In genomic region chr5:80809451-80809850, GRCh38 we compare ENCODE assay signal across 21 cellular contexts.
"Had no signal": no experiment of that assay in that cellular context is flagged by ENCODE, and none has a peak within 500 bp of the region (broad histone marks: within the 10 kb centered on the region; RNA-seq: fewer than 3 reads in every experiment).

No MANE protein-coding gene starts in this region.

- H2AFZ ChIP-seq: neural progenitor cell had no signal

- H3K27ac ChIP-seq: brain microvascular endothelial cell, esophagus muscularis mucosa, left ventricle myocardium inferior, neural progenitor cell, prostate gland, suprapubic skin, transverse colon, VCaP had no signal

- H3K4me2 ChIP-seq: neural progenitor cell had no signal

- H3K9me3 ChIP-seq: esophagus muscularis mucosa, left ventricle myocardium inferior, prostate gland, suprapubic skin, transverse colon had no signal

- H3K36me3 ChIP-seq: neural progenitor cell, prostate gland had no signal

- DNase-seq: activated CD4-positive, alpha-beta T cell treated with anti-CD3 and anti-CD28 coated beads, Interleukin-2, amount 10 ng/mL, durations not matched to agents 7 days and 5 days; activated CD8-positive, alpha-beta T cell treated with anti-CD3 and anti-CD28 coated beads, Interleukin-2, amount 10 ng/mL, durations not matched to agents 7 days and 5 days; activated gamma-delta T cell; aorta; brain microvascular endothelial cell; central memory CD4-positive, alpha-beta T cell; effector memory CD4-positive, alpha-beta T cell; kidney; left ventricle myocardium inferior; naive thymus-derived CD4-positive, alpha-beta T cell; right cardiac atrium; stimulated activated CD4-positive, alpha-beta T cell treated with anti-CD3 and anti-CD28 coated beads, Interleukin-12 subunit alpha, Interleukin-12 subunit beta, amount 100 ng/mL, for 4 hours; stimulated activated CD4-positive, alpha-beta T cell treated with anti-CD3 and anti-CD28 coated beads, Interleukin-4, amount 100 ng/mL, for 4 hours; T-helper 2 cell; transverse colon had no signal

- H3K9ac ChIP-seq: neural progenitor cell had no signal

- H3K27me3 ChIP-seq: brain microvascular endothelial cell, esophagus muscularis mucosa, neural progenitor cell, suprapubic skin, transverse colon had no signal

- H3K4me3 ChIP-seq: esophagus muscularis mucosa, left ventricle myocardium inferior, neural progenitor cell, prostate gland, suprapubic skin, transverse colon had no signal

- H3K4me1 ChIP-seq: esophagus muscularis mucosa, left ventricle myocardium inferior, neural progenitor cell, prostate gland, suprapubic skin, transverse colon had no signal

- ATAC-seq: activated CD4-positive, CD25-positive, alpha-beta regulatory T cell treated with anti-CD3 and anti-CD28 coated beads, Interleukin-2, amount 50 U/mL, for 24 hours; activated CD8-positive, alpha-beta T cell treated with anti-CD3 and anti-CD28 coated beads, Interleukin-2, amount 10 ng/mL, durations not matched to agents 7 days and 5 days; naive thymus-derived CD4-positive, alpha-beta T cell; right cardiac atrium had no signal
